Comparison of ENCODE assay signal across 9 cellular contexts in the genomic region with DNA sequence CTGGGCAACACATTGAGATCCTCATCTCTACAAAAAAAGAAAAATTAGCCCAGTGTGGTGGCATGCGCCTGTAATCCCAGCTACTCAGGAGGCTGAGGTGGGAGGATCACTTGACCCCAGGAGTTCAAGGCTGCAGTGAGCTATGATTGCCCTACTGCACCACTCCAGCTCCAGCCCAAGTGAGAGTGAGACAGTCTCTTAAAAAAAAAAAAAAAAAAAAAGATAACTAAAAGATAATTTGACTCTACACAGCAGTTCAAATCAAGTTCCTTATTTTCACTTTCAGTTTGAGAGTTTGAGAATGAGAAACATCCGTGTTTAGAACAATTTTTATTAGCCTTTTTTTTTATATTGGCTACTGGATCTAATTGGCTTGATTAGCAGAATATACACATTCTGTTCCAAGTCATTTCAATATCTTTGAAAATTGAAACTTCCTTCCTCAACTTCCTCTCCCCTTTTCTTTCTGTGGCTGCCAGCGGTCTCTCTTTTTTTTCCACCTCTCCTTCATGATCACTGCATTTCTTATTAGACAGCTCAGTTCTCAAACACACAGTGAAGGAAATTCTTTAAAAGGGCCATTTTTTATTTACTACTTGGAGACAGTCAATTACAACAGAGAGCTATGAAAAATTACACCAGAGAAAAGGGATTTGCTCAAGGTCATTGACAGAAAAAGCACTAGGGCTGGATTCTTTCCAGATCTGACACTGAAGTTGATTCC. TPM values are rescaled to one million over a fixed set of nuclear protein-coding genes. Genes with fewer than 3 reads are reported as not detected.
DNase-seq lines count a peak whose midpoint lies in the region; ATAC-seq and TF ChIP-seq lines count a peak whose summit lies in the region.
"Had no signal": no experiment of that assay in that cellular context is flagged by ENCODE, and none has a peak within 500 bp of the region (broad histone marks: within the 10 kb centered on the region; RNA-seq: fewer than 3 reads in every experiment).

No MANE protein-coding gene starts in this region.

- TF ChIP-seq CTCF in upper lobe of right lung (IDR thresholded peaks at IDR 0.05) = no peak

- DNase-seq in activated naive CD4-positive, alpha-beta T cell (lab: John Stamatoyannopoulos, UW) = no peak
- DNase-seq in left kidney (ENCODE audit: low read depth, low spot score) (peak; percentile 14), upper lobe of right lung (no peak), H4 (ENCODE audit: low spot score) (no peak), mesenteric fat pad (ENCODE audit: low spot score) (no peak)

- H3K9me3 ChIP-seq in upper lobe of right lung = no peaks in the 10 kb centered on the region

- H3K4me3 Mint-ChIP-seq in activated naive CD4-positive, alpha-beta T cell treated with anti-CD3 and anti-CD28 coated beads, Interleukin-2, amount 50 U/mL, for 24 hours = peak overlapping the region; percentile 77
- H3K4me3 Mint-ChIP-seq in activated T-helper 17 cell treated with anti-CD3 and anti-CD28 coated beads, Interleukin-2, amount 50 U/mL, for 72 hours = peak overlapping the region; percentile 82

- no peaks in the 10 kb centered on the region for H3K36me3 ChIP-seq in upper lobe of right lung

- H3K27me3 Mint-ChIP-seq in activated naive CD4-positive, alpha-beta T cell treated with anti-CD3 and anti-CD28 coated beads, Interleukin-2, amount 50 U/mL, for 24 hours = no peaks in the 10 kb centered on the region
- no peaks in the 10 kb centered on the region for H3K27me3 Mint-ChIP-seq in activated T-helper 17 cell treated with anti-CD3 and anti-CD28 coated beads, Interleukin-2, amount 50 U/mL, for 72 hours

- H3K4me1 Mint-ChIP-seq in activated naive CD4-positive, alpha-beta T cell treated with anti-CD3 and anti-CD28 coated beads, Interleukin-2, amount 50 U/mL, for 24 hours = peaks cover 18% of the 10 kb centered on the region
- peaks cover 14% of the 10 kb centered on the region for H3K4me1 Mint-ChIP-seq in activated T-helper 17 cell treated with anti-CD3 and anti-CD28 coated beads, Interleukin-2, amount 50 U/mL, for 72 hours

- H3K27ac Mint-ChIP-seq in activated naive CD4-positive, alpha-beta T cell treated with anti-CD3 and anti-CD28 coated beads, Interleukin-2, amount 50 U/mL, for 24 hours = peak overlapping the region; percentile 88
- H3K27ac Mint-ChIP-seq in activated T-helper 17 cell treated with anti-CD3 and anti-CD28 coated beads, Interleukin-2, amount 50 U/mL, for 72 hours = peak overlapping the region; percentile 90

- peak; percentile 48 for ATAC-seq in activated T-helper 17 cell treated with anti-CD3 and anti-CD28 coated beads, Interleukin-2, amount 50 U/mL, for 72 hours (replicated peaks)
- ATAC-seq in upper lobe of right lung (no peak), GM19324 (IDR thresholded peaks at IDR 0.05; ENCODE audit: low FRiP score, unreplicated experiment) (no peak)

- peaks cover 30% of the 10 kb centered on the region for H3K4me1 ChIP-seq in upper lobe of right lung

- peak overlapping the region; percentile 64 for H3K27ac ChIP-seq in upper lobe of right lung

- H3K4me3 ChIP-seq in upper lobe of right lung = peak overlapping the region; percentile 34

- H3K27me3 ChIP-seq in upper lobe of right lung = no peaks in the 10 kb centered on the region

- intact Hi-C loops in upper lobe of right lung (cut with DNase I) = no loop called here

- H3K9me3 Mint-ChIP-seq in activated naive CD4-positive, alpha-beta T cell treated with anti-CD3 and anti-CD28 coated beads, Interleukin-2, amount 50 U/mL, for 24 hours = peaks cover 7% of the 10 kb centered on the region
- peaks cover 6% of the 10 kb centered on the region for H3K9me3 Mint-ChIP-seq in activated T-helper 17 cell treated with anti-CD3 and anti-CD28 coated beads, Interleukin-2, amount 50 U/mL, for 72 hours

- peaks cover 4% of the 10 kb centered on the region for H3K36me3 Mint-ChIP-seq in activated naive CD4-positive, alpha-beta T cell treated with anti-CD3 and anti-CD28 coated beads, Interleukin-2, amount 50 U/mL, for 24 hours
- H3K36me3 Mint-ChIP-seq in activated T-helper 17 cell treated with anti-CD3 and anti-CD28 coated beads, Interleukin-2, amount 50 U/mL, for 72 hours (ENCODE audit: low read depth) = no peaks in the 10 kb centered on the region

RNA-seq across cellular contexts. Expression of gene ACSF2, which starts 4.5 kb away (rescaled TPM):
- 10 to 100 TPM; 12.4 to 13.6 TPM for total RNA-seq in activated T-helper 17 cell treated with anti-CD3 and anti-CD28 coated beads, Interleukin-2, amount 50 U/mL, for 72 hours
- total RNA-seq in upper lobe of right lung (73.9 TPM), mesenteric fat pad (148 TPM)
- total RNA-seq in H4 (2014; rRNA removed; shearing (Covaris generic)) = 26.5 and 47.2 TPM in 2 replicates

RNA-seq across cellular contexts. Expression of gene LRRC59, which starts 24.1 kb away (rescaled TPM):
- 100 to 1,000 TPM in 1 of 2 donors, 10 to 100 TPM in 1; 37.1 to 101 TPM for total RNA-seq in activated T-helper 17 cell treated with anti-CD3 and anti-CD28 coated beads, Interleukin-2, amount 50 U/mL, for 72 hours
- total RNA-seq in upper lobe of right lung (68.0 TPM), mesenteric fat pad (126 TPM)
- total RNA-seq in H4 (2014; rRNA removed; shearing (Covaris generic)) = 201 and 234 TPM in 2 replicates

RNA-seq across cellular contexts. Expression of gene CHAD, which starts 47.2 kb away (rescaled TPM):
- total RNA-seq in activated T-helper 17 cell treated with anti-CD3 and anti-CD28 coated beads, Interleukin-2, amount 50 U/mL, for 72 hours = not detected
- total RNA-seq in upper lobe of right lung (not detected), mesenteric fat pad (0.39 TPM)
- total RNA-seq in H4 (2014; rRNA removed; shearing (Covaris generic)) = not detected in 2 replicates
- total RNA-seq: T-helper 2 cell treated with Interferon-gamma antibody and Interleukin-4, amounts not matched to agents 100 ng/mL and 5 ng/mL, for 36 hours had no signal

RNA-seq across cellular contexts. Expression of gene EME1, which starts 48.4 kb away (rescaled TPM):
- 10 to 100 TPM; 20.8 to 48.7 TPM for total RNA-seq in activated T-helper 17 cell treated with anti-CD3 and anti-CD28 coated beads, Interleukin-2, amount 50 U/mL, for 72 hours
- total RNA-seq in upper lobe of right lung (1.3 TPM), mesenteric fat pad (not detected)
- 9.4 and 11.9 TPM in 2 replicates for total RNA-seq in H4 (2014; rRNA removed; shearing (Covaris generic))

RNA-seq across cellular contexts. Expression of gene MRPL27, which starts 48.5 kb away (rescaled TPM):
- 100 to 1,000 TPM in 1 of 2 donors, 10 to 100 TPM in 1; 63.3 to 109 TPM for total RNA-seq in activated T-helper 17 cell treated with anti-CD3 and anti-CD28 coated beads, Interleukin-2, amount 50 U/mL, for 72 hours
- total RNA-seq in upper lobe of right lung (47.1 TPM), mesenteric fat pad (51.5 TPM)
- total RNA-seq in H4 (2014; rRNA removed; shearing (Covaris generic)) = 179 and 180 TPM in 2 replicates
